22 cellular contexts compared by ENCODE assay signal in genomic region chr10:100760726-100761125, GRCh38. TPM values are rescaled to one million over a fixed set of nuclear protein-coding genes. Genes with fewer than 3 reads are reported as not detected.
DNase-seq lines count a peak whose midpoint lies in the region; ATAC-seq and TF ChIP-seq lines count a peak whose summit lies in the region.
"Had no signal": no experiment of that assay in that cellular context is flagged by ENCODE, and none has a peak within 500 bp of the region (broad histone marks: within the 10 kb centered on the region; RNA-seq: fewer than 3 reads in every experiment).

No MANE protein-coding gene starts in this region.

- no peaks in the 10 kb centered on the region for H3K36me3 Mint-ChIP-seq in GM23338 (ENCODE audit: low read depth)
- H3K36me3 Mint-ChIP-seq in endodermal cell (ENCODE audit: low read depth): no peaks in the 10 kb centered on the region
- H3K36me3 Mint-ChIP-seq: CD8-positive, alpha-beta T cell had no signal

- H3K9me3 Mint-ChIP-seq in GM23338 (no peaks in the 10 kb centered on the region), endodermal cell (no peaks in the 10 kb centered on the region)
- H3K9me3 Mint-ChIP-seq: CD4-positive, alpha-beta T cell; CD8-positive, alpha-beta T cell had no signal

- peak; percentile 26; the same call in 2 of the 3 replicates for ATAC-seq in GM23338
- ATAC-seq in HG02678 (IDR thresholded peaks at IDR 0.05; ENCODE audit: unreplicated experiment): no peak
- no peak for ATAC-seq in HG02973 (IDR thresholded peaks at IDR 0.05; ENCODE audit: unreplicated experiment)
- no peak for ATAC-seq in GM21576 (IDR thresholded peaks at IDR 0.05; ENCODE audit: unreplicated experiment)
- ATAC-seq: CD8-positive, alpha-beta T cell had no signal

- no peaks in the 10 kb centered on the region for H3K79me2 ChIP-seq in GM23338 (replicated peaks; ENCODE audit: insufficient read depth)

- H3K27ac ChIP-seq in GM23338 (ENCODE audit: low read depth) (no peak overlapping the region), endodermal cell (ENCODE audit: low read depth, low read length) (no peak overlapping the region), spleen (no peak overlapping the region), prostate gland (no peak overlapping the region)
- H3K27ac ChIP-seq: 22Rv1; A549; BLaER1 treated with 17β-estradiol and CSF1 and Interleukin-3, amounts not matched to agents 10 nM and 100 nM; C4-2B had no signal

- H3K4me3 Mint-ChIP-seq in GM23338 (no peak overlapping the region), endodermal cell (peak overlapping the region; percentile 14)
- H3K4me3 Mint-ChIP-seq: B cell; CD4-positive, alpha-beta T cell; CD8-positive, alpha-beta T cell had no signal

- no peak overlapping the region for H3K9ac ChIP-seq in endodermal cell (ENCODE audit: extremely low read depth, low read length, poor library complexity, severe bottlenecking)
- H3K9ac ChIP-seq: BLaER1 treated with 17β-estradiol and CSF1 and Interleukin-3, amounts not matched to agents 10 nM and 100 nM had no signal

- H3K4me1 ChIP-seq in GM23338 (ENCODE audit: insufficient read depth) (no peaks in the 10 kb centered on the region), endodermal cell (ENCODE audit: control insufficient read depth, insufficient read depth, low read length) (peaks cover 27% of the 10 kb centered on the region), spleen (no peaks in the 10 kb centered on the region), prostate gland (replicated peaks) (no peaks in the 10 kb centered on the region)
- H3K4me1 ChIP-seq: A549; BLaER1 treated with 17β-estradiol and CSF1 and Interleukin-3, amounts not matched to agents 10 nM and 100 nM; Caco-2 had no signal

- H3K4me3 ChIP-seq in GM23338 (no peak overlapping the region), endodermal cell (ENCODE audit: low read length) (no peak overlapping the region), spleen (no peak overlapping the region), prostate gland (no peak overlapping the region)
- H3K4me3 ChIP-seq: A549; BLaER1 treated with 17β-estradiol and CSF1 and Interleukin-3, amounts not matched to agents 10 nM and 100 nM had no signal

- TF ChIP-seq CTCF in GM23338 (conservative IDR thresholded peaks at IDR 0.05; ENCODE audit: low read depth in 2 of 2): no peak
- no peak for TF ChIP-seq CTCF in endodermal cell (conservative IDR thresholded peaks at IDR 0.05)
- TF ChIP-seq CTCF in spleen (IDR thresholded peaks at IDR 0.05 in 8 of 11, conservative IDR thresholded peaks at IDR 0.05 in 3 of 11): no peak
- TF ChIP-seq CTCF in prostate gland (IDR thresholded peaks at IDR 0.05): no peak

- DNase-seq in GM23338 (ENCODE audit: low spot score) (no peak), endodermal cell (peak; percentile 70), mesenteric fat pad (ENCODE audit: low spot score) (peak; percentile 51), spleen (peak; percentile 9), prostate gland (ENCODE audit: low spot score) (no peak)
- DNase-seq: AML-193; Caco-2; Calu3; CD4-positive, alpha-beta T cell; CD8-positive, alpha-beta T cell; DMS79 treated with DMSO at 0.1 percent for 48 hours; GF-D8 had no signal

- no peak overlapping the region for H3K4me2 ChIP-seq in GM23338
- H3K4me2 ChIP-seq: A549; BLaER1 treated with 17β-estradiol and CSF1 and Interleukin-3, amounts not matched to agents 10 nM and 100 nM had no signal

- 32 to 48% methylated on average over 4 of the region's 5 CpGs for WGBS in endodermal cell (ENCODE audit: insufficient coverage in 1 of 2, insufficient read length in 1 of 2), 2 experiments
- WGBS in spleen, 5 donors: 30 to 43% (median 38%) methylated on average over 5 of the region's 5 CpGs
- WGBS in prostate gland: 46% methylated on average over 5 of the region's 5 CpGs

- H3K9me2 ChIP-seq in GM23338 (ENCODE audit: insufficient read depth): no peaks in the 10 kb centered on the region

- TF ChIP-seq POLR2A in spleen (IDR thresholded peaks at IDR 0.05) (no peak), prostate gland (IDR thresholded peaks at IDR 0.05) (no peak)

- H3F3A ChIP-seq in GM23338 (replicated peaks; ENCODE audit: low read depth): no peaks in the 10 kb centered on the region

- H3K36me3 ChIP-seq in GM23338 (ENCODE audit: insufficient read depth) (no peaks in the 10 kb centered on the region), endodermal cell (ENCODE audit: control insufficient read depth, insufficient read depth, low read length) (no peaks in the 10 kb centered on the region), spleen (no peaks in the 10 kb centered on the region), prostate gland (no peaks in the 10 kb centered on the region)
- H3K36me3 ChIP-seq: BLaER1 treated with 17β-estradiol and CSF1 and Interleukin-3, amounts not matched to agents 10 nM and 100 nM had no signal

- H3K27me3 Mint-ChIP-seq in GM23338 (ENCODE audit: insufficient read depth, low read depth, poor library complexity): peaks cover 44% of the 10 kb centered on the region
- peaks cover 90% of the 10 kb centered on the region for H3K27me3 Mint-ChIP-seq in endodermal cell (ENCODE audit: insufficient read depth)

- no peaks in the 10 kb centered on the region for H4K20me1 ChIP-seq in GM23338 (replicated peaks; ENCODE audit: insufficient read depth)

- H2AFZ ChIP-seq in GM23338: no peak overlapping the region

- H3K27ac Mint-ChIP-seq in GM23338 (no peak overlapping the region), endodermal cell (no peak overlapping the region)
- H3K27ac Mint-ChIP-seq: B cell; CD4-positive, alpha-beta T cell; CD8-positive, alpha-beta T cell had no signal

- intact Hi-C loops in spleen (cut with DNase I; ENCODE audit: low total_unique reads) (no loop called here), prostate gland (cut with DNase I) (no loop called here)

- H3K4me1 Mint-ChIP-seq in GM23338: peaks cover 5% of the 10 kb centered on the region
- H3K4me1 Mint-ChIP-seq in endodermal cell: peaks cover 37% of the 10 kb centered on the region
- H3K4me1 Mint-ChIP-seq: B cell had no signal

- H3K27me3 ChIP-seq in GM23338 (ENCODE audit: insufficient read depth) (peaks cover 41% of the 10 kb centered on the region), endodermal cell (ENCODE audit: control insufficient read depth, insufficient read depth, low read length, poor library complexity, severe bottlenecking) (peaks cover 77% of the 10 kb centered on the region), spleen (replicated peaks in 1 of 7) (peaks cover 0 to 92% (median 25%) of the 10 kb centered on the region in 7 donors), prostate gland (replicated peaks; ENCODE audit: insufficient read depth) (peaks cover 15% of the 10 kb centered on the region)

- H3K9me3 ChIP-seq in endodermal cell (ENCODE audit: control insufficient read depth, low read length): no peaks in the 10 kb centered on the region
- H3K9me3 ChIP-seq in spleen: no peaks in the 10 kb centered on the region
- H3K9me3 ChIP-seq in prostate gland: no peaks in the 10 kb centered on the region
- H3K9me3 ChIP-seq: A549; BLaER1 treated with 17β-estradiol and CSF1 and Interleukin-3, amounts not matched to agents 10 nM and 100 nM; Caco-2 had no signal

TF ChIP-seq in GM23338, 12 proteins besides CTCF, POLR2A, EP300 and RAD21 (continues in another document):
- TF ChIP-seq REST (IDR thresholded peaks at IDR 0.05; ENCODE audit: unreplicated experiment): no peak
- TF ChIP-seq STAT1 (IDR thresholded peaks at IDR 0.05; ENCODE audit: unreplicated experiment): no peak
- TF ChIP-seq CREB1 (CRISPR knock-in tag; IDR thresholded peaks at IDR 0.05; ENCODE audit: low read depth): no peak
- no peak for TF ChIP-seq ETS1 (IDR thresholded peaks at IDR 0.05)
- no peak for TF ChIP-seq EZH2phosphoT487 (IDR thresholded peaks at IDR 0.05; ENCODE audit: unreplicated experiment)

RNA-seq across cellular contexts. Expression of gene PAX2, which starts 15.3 kb away (rescaled TPM):
- total RNA-seq in GM23338 (2014; rRNA removed; shearing (Covaris generic)): not detected in 2 replicates
- polyA plus RNA-seq in GM23338 (2016; fragmentation: Nextera tagmentation; extraction: Ambion mirVana): not detected in 2 replicates
- total RNA-seq in endodermal cell: under 1 TPM; 0.93 to 0.99 TPM
- 3.0 TPM for polyA plus RNA-seq in endodermal cell (2013, experiment 1 of 2)
- polyA plus RNA-seq in endodermal cell (2013, experiment 2 of 2): 3.6 TPM
- not detected for total RNA-seq in mesenteric fat pad
- not detected for total RNA-seq in spleen
- polyA plus RNA-seq in spleen: not detected
- total RNA-seq in prostate gland: under 1 TPM in 1 of 2 donors, not detected in 1; 0.91 TPM
- total RNA-seq: A172; B cell; Calu3; CD4-positive, alpha-beta T cell; CD8-positive, alpha-beta T cell had no signal
- polyA plus RNA-seq: BJ had no signal

Comparison
In these comparisons a context has a peak if more than half of its experiments do, and no peak if none do; other contexts are left out.
1. DNase-seq: peak in endodermal cell (single experiment), mesenteric fat pad (single experiment) and spleen (single experiment); none in GM23338 (single experiment) and prostate gland (single experiment).